In the genomic region with DNA sequence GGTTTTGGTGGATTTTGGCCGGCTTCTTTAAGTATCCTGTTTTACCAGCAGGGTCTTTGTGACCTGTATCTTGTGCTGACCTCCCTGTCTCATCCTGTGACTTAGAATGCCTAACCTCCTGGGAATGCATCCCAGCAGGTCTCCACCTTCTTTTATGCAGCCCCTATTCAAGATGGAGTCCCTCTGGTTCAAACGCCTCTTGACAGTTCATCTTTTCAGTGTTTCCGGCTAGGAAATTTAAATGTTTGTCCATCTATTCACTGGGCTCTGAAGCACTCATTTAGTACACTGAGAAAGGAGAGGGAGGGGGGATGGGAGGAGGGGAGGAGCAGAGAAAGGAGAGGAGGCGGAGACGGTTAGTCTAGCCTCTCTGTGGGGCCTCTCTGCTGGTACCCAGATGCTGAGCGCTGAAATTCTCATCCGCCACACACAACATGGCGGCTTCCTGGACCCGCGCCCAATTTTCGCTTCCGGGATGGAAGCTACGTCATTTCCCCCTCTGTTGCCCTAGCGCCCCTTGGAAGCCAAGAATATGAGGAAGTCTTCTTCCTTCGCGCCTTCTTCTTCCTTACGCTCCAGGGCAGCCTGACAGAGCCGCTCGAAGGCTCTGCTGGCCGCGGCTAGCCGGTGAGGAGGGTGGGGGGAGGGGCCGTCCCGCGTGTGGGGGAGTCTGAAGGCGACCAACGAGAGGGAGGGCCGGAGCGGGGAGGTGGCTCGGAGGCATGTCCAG, we compare ENCODE assay signal across 8 cellular contexts.
DNase-seq lines count a peak whose midpoint lies in the region; ATAC-seq and TF ChIP-seq lines count a peak whose summit lies in the region.

No MANE protein-coding gene starts in this region.

- DNase-seq in CD14-positive monocyte (ENCODE audit: low spot score) (peak; percentile 73), KBM-7 (peak; percentile 44), amniotic stem cell (lab: John Stamatoyannopoulos, UW) (peak; percentile 12), right cardiac atrium (peak; percentile 90 to 96 (median 96)), putamen (ENCODE audit: low spot score) (peak; percentile 88), ureter (ENCODE audit: low spot score) (peak; percentile 94)

- no peaks in the 10 kb centered on the region for H3K4me1 ChIP-seq in right cardiac atrium (ENCODE audit: control insufficient read depth, insufficient read depth, low read length)

- WGBS in right cardiac atrium, result 9% methylated on average over 30 of the region's 30 CpGs

- H3K36me3 Mint-ChIP-seq in CD14-positive monocyte, result no peaks in the 10 kb centered on the region

- peak overlapping the region in 4 of 7 donors; percentile 16 to 65 (median 42) for H3K27ac Mint-ChIP-seq in CD14-positive monocyte

- peak; percentile 93 for ATAC-seq in GM21367 (IDR thresholded peaks at IDR 0.05; ENCODE audit: unreplicated experiment)
- peak; percentile 86 for ATAC-seq in SK-N-SH treated with all-trans-retinoic acid at 6 μM for 48 hours
- ATAC-seq in right cardiac atrium, result peak; percentile 91 to 98

- no peaks in the 10 kb centered on the region for H3K9me3 ChIP-seq in right cardiac atrium (ENCODE audit: control insufficient read depth, low read length)

- H3K4me3 Mint-ChIP-seq in CD14-positive monocyte, result peak overlapping the region; percentile 47 to 66

- peak overlapping the region; percentile 18 for H3K27ac ChIP-seq in right cardiac atrium (ENCODE audit: low read length)

- H3K4me1 Mint-ChIP-seq in CD14-positive monocyte, result peaks cover 5% of the 10 kb centered on the region

- in situ Hi-C loops in KBM-7 (cut with MboI; ENCODE audit: low pct_unique_long_range_greater_than_20kb, low sequenced_read_pairs), result loop anchor here (25.0 kb wide), 1 partner anchor 407 kb away; no protein-coding TSS in a partner anchor

- peaks cover 6 to 22% (median 15%) of the 10 kb centered on the region in 7 donors for H3K9me3 Mint-ChIP-seq in CD14-positive monocyte

- intact Hi-C loops in CD14-positive monocyte (cut with micrococcal nuclease) (no loop called here), right cardiac atrium (cut with DNase I) (no loop called here)

- H3K27me3 ChIP-seq in right cardiac atrium (ENCODE audit: control insufficient read depth, insufficient read depth), result no peaks in the 10 kb centered on the region

- peak overlapping the region; percentile 55 for H3K4me3 ChIP-seq in right cardiac atrium (ENCODE audit: low read length)

- TF ChIP-seq CTCF in CD14-positive monocyte (IDR thresholded peaks at IDR 0.05), result no peak

- H3K27me3 Mint-ChIP-seq in CD14-positive monocyte (ENCODE audit: low read depth in 3 of 3), result peaks cover 28 to 40% (median 29%) of the 10 kb centered on the region in 3 donors

TF ChIP-seq in SK-N-SH treated with all-trans-retinoic acid at 6 μM for 48 hours, 23 proteins besides CTCF, POLR2A, EP300 and RAD21:
- no peak for TF ChIP-seq ESRRG (CRISPR knock-in tag; IDR thresholded peaks at IDR 0.05)
- TF ChIP-seq SNAI2 (CRISPR knock-in tag; IDR thresholded peaks at IDR 0.05), result peak; percentile 58; the same call in 1 of the 2 replicates
- TF ChIP-seq CSDC2 (CRISPR knock-in tag; IDR thresholded peaks at IDR 0.05), result peak; percentile 63; the same call in 1 of the 2 replicates
- TF ChIP-seq, protein P1, sequence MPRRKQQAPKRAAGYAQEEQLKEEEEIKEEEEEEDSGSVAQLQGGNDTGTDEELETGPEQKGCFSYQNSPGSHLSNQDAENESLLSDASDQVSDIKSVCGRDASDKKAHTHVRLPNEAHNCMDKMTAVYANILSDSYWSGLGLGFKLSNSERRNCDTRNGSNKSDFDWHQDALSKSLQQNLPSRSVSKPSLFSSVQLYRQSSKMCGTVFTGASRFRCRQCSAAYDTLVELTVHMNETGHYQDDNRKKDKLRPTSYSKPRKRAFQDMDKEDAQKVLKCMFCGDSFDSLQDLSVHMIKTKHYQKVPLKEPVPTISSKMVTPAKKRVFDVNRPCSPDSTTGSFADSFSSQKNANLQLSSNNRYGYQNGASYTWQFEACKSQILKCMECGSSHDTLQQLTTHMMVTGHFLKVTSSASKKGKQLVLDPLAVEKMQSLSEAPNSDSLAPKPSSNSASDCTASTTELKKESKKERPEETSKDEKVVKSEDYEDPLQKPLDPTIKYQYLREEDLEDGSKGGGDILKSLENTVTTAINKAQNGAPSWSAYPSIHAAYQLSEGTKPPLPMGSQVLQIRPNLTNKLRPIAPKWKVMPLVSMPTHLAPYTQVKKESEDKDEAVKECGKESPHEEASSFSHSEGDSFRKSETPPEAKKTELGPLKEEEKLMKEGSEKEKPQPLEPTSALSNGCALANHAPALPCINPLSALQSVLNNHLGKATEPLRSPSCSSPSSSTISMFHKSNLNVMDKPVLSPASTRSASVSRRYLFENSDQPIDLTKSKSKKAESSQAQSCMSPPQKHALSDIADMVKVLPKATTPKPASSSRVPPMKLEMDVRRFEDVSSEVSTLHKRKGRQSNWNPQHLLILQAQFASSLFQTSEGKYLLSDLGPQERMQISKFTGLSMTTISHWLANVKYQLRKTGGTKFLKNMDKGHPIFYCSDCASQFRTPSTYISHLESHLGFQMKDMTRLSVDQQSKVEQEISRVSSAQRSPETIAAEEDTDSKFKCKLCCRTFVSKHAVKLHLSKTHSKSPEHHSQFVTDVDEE (CRISPR knock-in tag; IDR thresholded peaks at IDR 0.05), result peak; percentile 57; the same call in 1 of the 2 replicates
- TF ChIP-seq ISL1 (CRISPR knock-in tag; IDR thresholded peaks at IDR 0.05), result peak; percentile 26; the same call in 1 of the 2 replicates
- no peak for TF ChIP-seq OSR1 (CRISPR knock-in tag; IDR thresholded peaks at IDR 0.05)
- no peak for TF ChIP-seq PPARA (CRISPR knock-in tag; IDR thresholded peaks at IDR 0.05; ENCODE audit: borderline replicate concordance)
- TF ChIP-seq BACH2 (CRISPR knock-in tag; IDR thresholded peaks at IDR 0.05; ENCODE audit: borderline replicate concordance), result no peak
- TF ChIP-seq GLIS3 (CRISPR knock-in tag; IDR thresholded peaks at IDR 0.05), result no peak
- no peak; the same call in 1 of the 2 replicates for TF ChIP-seq TCF4 (CRISPR knock-in tag; IDR thresholded peaks at IDR 0.05; ENCODE audit: borderline replicate concordance)
- TF ChIP-seq ZNF70 (CRISPR knock-in tag; IDR thresholded peaks at IDR 0.05), result 0 out of 2 replicates have a peak, but pooled peaks have one; percentile 4
- TF ChIP-seq TOX (CRISPR knock-in tag; IDR thresholded peaks at IDR 0.05; ENCODE audit: borderline replicate concordance), result no peak
- TF ChIP-seq ZNF565 (CRISPR knock-in tag; conservative IDR thresholded peaks at IDR 0.05; ENCODE audit: low read depth), result no peak
- TF ChIP-seq ARNTL (CRISPR knock-in tag; IDR thresholded peaks at IDR 0.05; ENCODE audit: borderline replicate concordance, low read depth), result no peak
- TF ChIP-seq, protein P2, sequence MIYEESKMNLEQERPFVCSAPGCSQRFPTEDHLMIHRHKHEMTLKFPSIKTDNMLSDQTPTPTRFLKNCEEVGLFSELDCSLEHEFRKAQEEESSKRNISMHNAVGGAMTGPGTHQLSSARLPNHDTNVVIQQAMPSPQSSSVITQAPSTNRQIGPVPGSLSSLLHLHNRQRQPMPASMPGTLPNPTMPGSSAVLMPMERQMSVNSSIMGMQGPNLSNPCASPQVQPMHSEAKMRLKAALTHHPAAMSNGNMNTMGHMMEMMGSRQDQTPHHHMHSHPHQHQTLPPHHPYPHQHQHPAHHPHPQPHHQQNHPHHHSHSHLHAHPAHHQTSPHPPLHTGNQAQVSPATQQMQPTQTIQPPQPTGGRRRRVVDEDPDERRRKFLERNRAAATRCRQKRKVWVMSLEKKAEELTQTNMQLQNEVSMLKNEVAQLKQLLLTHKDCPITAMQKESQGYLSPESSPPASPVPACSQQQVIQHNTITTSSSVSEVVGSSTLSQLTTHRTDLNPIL (CRISPR knock-in tag; IDR thresholded peaks at IDR 0.05; ENCODE audit: low read depth), result 0 out of 2 replicates have a peak, but pooled peaks have one; percentile 11
- TF ChIP-seq RARB (CRISPR knock-in tag; IDR thresholded peaks at IDR 0.05), result no peak
- TF ChIP-seq, protein P3, sequence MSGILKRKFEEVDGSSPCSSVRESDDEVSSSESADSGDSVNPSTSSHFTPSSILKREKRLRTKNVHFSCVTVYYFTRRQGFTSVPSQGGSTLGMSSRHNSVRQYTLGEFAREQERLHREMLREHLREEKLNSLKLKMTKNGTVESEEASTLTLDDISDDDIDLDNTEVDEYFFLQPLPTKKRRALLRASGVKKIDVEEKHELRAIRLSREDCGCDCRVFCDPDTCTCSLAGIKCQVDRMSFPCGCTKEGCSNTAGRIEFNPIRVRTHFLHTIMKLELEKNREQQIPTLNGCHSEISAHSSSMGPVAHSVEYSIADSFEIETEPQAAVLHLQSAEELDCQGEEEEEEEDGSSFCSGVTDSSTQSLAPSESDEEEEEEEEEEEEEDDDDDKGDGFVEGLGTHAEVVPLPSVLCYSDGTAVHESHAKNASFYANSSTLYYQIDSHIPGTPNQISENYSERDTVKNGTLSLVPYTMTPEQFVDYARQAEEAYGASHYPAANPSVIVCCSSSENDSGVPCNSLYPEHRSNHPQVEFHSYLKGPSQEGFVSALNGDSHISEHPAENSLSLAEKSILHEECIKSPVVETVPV (CRISPR knock-in tag; IDR thresholded peaks at IDR 0.05), result no peak

Comparison
In these comparisons a context has a peak if more than half of its experiments do, and no peak if none do; other contexts are left out.
1. Peak in every context shown above with its lines: DNase-seq, ATAC-seq, H3K4me3 ChIP-seq and H3K27ac ChIP-seq.
2. DNase-seq: peak in every context shown above with its lines; median percentile 96 in right cardiac atrium; 94 in ureter; 88 in putamen; 73 in CD14-positive monocyte; 44 in KBM-7; 12 in amniotic stem cell.